In genomic region chr2:63776382-63776781, GRCh38 we compare ENCODE assay signal across 20 cellular contexts.
A peak's percentile ranks its signal among the peaks of the same experiment; 100 is the strongest.
DNase-seq lines count a peak whose midpoint lies in the region; ATAC-seq, FAIRE-seq and TF ChIP-seq lines count a peak whose summit lies in the region.
"Had no signal": no experiment of that assay in that cellular context is flagged by ENCODE, and none has a peak within 500 bp of the region (broad histone marks: within the 10 kb centered on the region; RNA-seq: fewer than 3 reads in every experiment).

No MANE protein-coding gene starts in this region.

- H3K36me3 ChIP-seq in HepG2 (replicated peaks in 1 of 2; ENCODE audit: control insufficient read depth in 1 of 2, insufficient read depth in 2 of 2, low read length in 2 of 2) = no peaks in the 10 kb centered on the region
- H3K36me3 ChIP-seq in right lobe of liver = no peaks in the 10 kb centered on the region
- no peaks in the 10 kb centered on the region for H3K36me3 ChIP-seq in mucosa of descending colon (ENCODE audit: low read depth)
- H3K36me3 ChIP-seq in transverse colon = no peaks in the 10 kb centered on the region
- no peaks in the 10 kb centered on the region for H3K36me3 ChIP-seq in WERI-Rb-1
- H3K36me3 ChIP-seq: BLaER1 treated with 17β-estradiol and CSF1 and Interleukin-3, amounts not matched to agents 10 nM and 100 nM had no signal

- in situ Hi-C loops in HepG2 (cut with HindIII; ENCODE audit: extremely low pct_ligation_motif_present, low pct_unique_long_range_greater_than_20kb) (no loop called here), transverse colon (cut with MboI; ENCODE audit: low pct_ligation_motif_present in 1 of 4, low pct_unique_long_range_greater_than_20kb in 1 of 4, low sequenced_read_pairs in 3 of 4) (no loop called here)

- peak; percentile 32 for DNase-seq in HepG2 (ENCODE audit: low spot score)
- no peak for DNase-seq in right lobe of liver
- DNase-seq in mucosa of descending colon = peak in 2 of 3 donors; percentile 24 to 35
- DNase-seq in transverse colon = peak; percentile 16
- DNase-seq in UCSD-AML1 (lab: John Stamatoyannopoulos, UW; ENCODE audit: unreplicated experiment) = no peak
- DNase-seq in WERI-Rb-1 = no peak
- DNase-seq: AML-193; Caco-2; Calu3; CD4-positive, alpha-beta T cell; CD8-positive, alpha-beta T cell; DMS79 treated with DMSO at 0.1 percent for 48 hours; GF-D8 had no signal

- H3K79me2 ChIP-seq in HepG2 (ENCODE audit: insufficient read depth, low read length) = no peaks in the 10 kb centered on the region

- no peak overlapping the region for H3K27ac ChIP-seq in HepG2 (ENCODE audit: extremely low read length, insufficient read depth, low read length)
- no peak overlapping the region for H3K27ac ChIP-seq in right lobe of liver
- peak overlapping the region; percentile 66 to 77 (median 72) for H3K27ac ChIP-seq in transverse colon
- no peak overlapping the region for H3K27ac ChIP-seq in WERI-Rb-1
- H3K27ac ChIP-seq: 22Rv1; A549; BLaER1 treated with 17β-estradiol and CSF1 and Interleukin-3, amounts not matched to agents 10 nM and 100 nM; C4-2B had no signal

- TF ChIP-seq CTCF in HepG2 (CRISPR knock-in tag; IDR thresholded peaks at IDR 0.05) (no peak), right lobe of liver (IDR thresholded peaks at IDR 0.05) (no peak), mucosa of descending colon (IDR thresholded peaks at IDR 0.05) (no peak), transverse colon (IDR thresholded peaks at IDR 0.05) (no peak), WERI-Rb-1 (IDR thresholded peaks at IDR 0.05; ENCODE audit: low read depth, low read length) (no peak)

- H3K4me2 ChIP-seq in HepG2 (ENCODE audit: low read depth, low read length) = no peak overlapping the region
- H3K4me2 ChIP-seq: A549; BLaER1 treated with 17β-estradiol and CSF1 and Interleukin-3, amounts not matched to agents 10 nM and 100 nM had no signal

- no peak for TF ChIP-seq RAD21 in HepG2 (CRISPR knock-in tag; IDR thresholded peaks at IDR 0.05)

- POLR2A ChIA-PET in HepG2 (lab: Yijun Ruan, JAX) = interaction anchor here (1.1 kb wide), 1 partner anchor 65 kb away, joined by 3 read pairs; the partner anchor contains the start of gene UGP2

- TF ChIP-seq EP300 in HepG2 (IDR thresholded peaks at IDR 0.05; ENCODE audit: low read depth in 2 of 2, low read length in 2 of 2) (no peak), HepG2 (CRISPR knock-in tag; IDR thresholded peaks at IDR 0.05; ENCODE audit: borderline replicate concordance) (no peak), transverse colon (IDR thresholded peaks at IDR 0.05; ENCODE audit: low read depth) (no peak)

- BruUV-seq in HepG2 (replicated peaks; lab: Mats Ljungman, UMichigan) = no TSS peak

- intact Hi-C loops in HepG2 (cut with micrococcal nuclease; ENCODE audit: unreplicated experiment) = no loop called here
- intact Hi-C loops in right lobe of liver (cut with DNase I) = no loop called here
- intact Hi-C loops in mucosa of descending colon (cut with DNase I, micrococcal nuclease) = no loop called here
- intact Hi-C loops in transverse colon (cut with DNase I; ENCODE audit: low total_unique reads) = no loop called here

- H3K27me3 ChIP-seq in HepG2 (ENCODE audit: control insufficient read depth in 1 of 2, insufficient read depth in 2 of 2, low read length in 2 of 2) = no peaks in the 10 kb centered on the region
- no peaks in the 10 kb centered on the region for H3K27me3 ChIP-seq in right lobe of liver
- H3K27me3 ChIP-seq in transverse colon = no peaks in the 10 kb centered on the region
- no peaks in the 10 kb centered on the region for H3K27me3 ChIP-seq in WERI-Rb-1 (ENCODE audit: insufficient read depth, low read depth, severe bottlenecking)
- H3K27me3 ChIP-seq: BLaER1 treated with 17β-estradiol and CSF1 and Interleukin-3, amounts not matched to agents 10 nM and 100 nM had no signal

- H3K9me3 ChIP-seq in HepG2 (ENCODE audit: low read length) = no peaks in the 10 kb centered on the region
- no peaks in the 10 kb centered on the region for H3K9me3 ChIP-seq in right lobe of liver
- no peaks in the 10 kb centered on the region for H3K9me3 ChIP-seq in mucosa of descending colon
- H3K9me3 ChIP-seq in transverse colon = peaks cover 0 to 2% of the 10 kb centered on the region in 2 donors
- H3K9me3 ChIP-seq in WERI-Rb-1 (ENCODE audit: severe bottlenecking) = no peaks in the 10 kb centered on the region
- H3K9me3 ChIP-seq: A549; BLaER1 treated with 17β-estradiol and CSF1 and Interleukin-3, amounts not matched to agents 10 nM and 100 nM; Caco-2 had no signal

- ATAC-seq in HepG2 (no peak), right lobe of liver (no peak), mucosa of descending colon (peak; percentile 54)
- ATAC-seq: A549; CD8-positive, alpha-beta T cell had no signal

- FAIRE-seq in HepG2 (lab: Jason Lieb, UNC) = no peak
- FAIRE-seq: D721Med, GM12891, GM19239 had no signal

- peaks cover 13% of the 10 kb centered on the region; the same call in 1 of the 2 replicates for H3K4me1 ChIP-seq in HepG2 (ENCODE audit: insufficient read depth, low read length)
- H3K4me1 ChIP-seq in right lobe of liver = no peaks in the 10 kb centered on the region
- peaks cover 18% of the 10 kb centered on the region for H3K4me1 ChIP-seq in mucosa of descending colon (ENCODE audit: low read depth)
- peaks cover 0 to 47% (median 15%) of the 10 kb centered on the region in 4 donors for H3K4me1 ChIP-seq in transverse colon
- H3K4me1 ChIP-seq: A549, Caco-2 had no signal

- 21% methylated on average over 2 of the region's 2 CpGs for WGBS in HepG2 (ENCODE audit: low lambda C conversion rate)
- 81% methylated on average over 2 of the region's 2 CpGs for WGBS in right lobe of liver (ENCODE audit: insufficient coverage, low coverage, low lambda C conversion rate, missing lambda C conversion rate)
- WGBS in transverse colon (ENCODE audit: low coverage in 1 of 2), 2 donors = 72% methylated on average over 2 of the region's 2 CpGs; no CpG with 5 or more reads in 1 of the 2 donors

- H3K4me3 ChIP-seq in HepG2 (replicated peaks in 1 of 3; ENCODE audit: insufficient read depth in 1 of 3, low read depth in 2 of 3, low read length in 3 of 3) (no peak overlapping the region), right lobe of liver (no peak overlapping the region), mucosa of descending colon (no peak overlapping the region), transverse colon (no peak overlapping the region), WERI-Rb-1 (ENCODE audit: low read depth, low read length) (no peak overlapping the region)
- H3K4me3 ChIP-seq: A549; BLaER1 treated with 17β-estradiol and CSF1 and Interleukin-3, amounts not matched to agents 10 nM and 100 nM had no signal

- H4K20me1 ChIP-seq in HepG2 (ENCODE audit: insufficient read depth, low read length) = no peaks in the 10 kb centered on the region
- H4K20me1 ChIP-seq: BLaER1 treated with 17β-estradiol and CSF1 and Interleukin-3, amounts not matched to agents 10 nM and 100 nM had no signal

- CTCF ChIA-PET in HepG2 (lab: Yijun Ruan, JAX; ENCODE audit: low intra/inter-chr PET ratio, low total read pairs) = no interaction called here

- no peak overlapping the region for H2AFZ ChIP-seq in HepG2 (ENCODE audit: low read length)

- no peak for TF ChIP-seq POLR2A in HepG2 (IDR thresholded peaks at IDR 0.05; ENCODE audit: insufficient read depth in 1 of 2, low read depth in 2 of 2, low read length in 2 of 2)
- TF ChIP-seq POLR2A in right lobe of liver (IDR thresholded peaks at IDR 0.05) = no peak
- TF ChIP-seq POLR2A in transverse colon (IDR thresholded peaks at IDR 0.05) = no peak

- no peak overlapping the region for H3K9ac ChIP-seq in HepG2 (ENCODE audit: insufficient read depth, low read depth, low read length)
- H3K9ac ChIP-seq: BLaER1 treated with 17β-estradiol and CSF1 and Interleukin-3, amounts not matched to agents 10 nM and 100 nM had no signal

TF ChIP-seq in HepG2, 621 proteins besides CTCF, POLR2A, EP300 and RAD21 (continues in another document):
- TF ChIP-seq RARA (CRISPR knock-in tag; IDR thresholded peaks at IDR 0.05) (peak; percentile 27; the same call in 1 of the 2 replicates), AKAP8 (CRISPR knock-in tag; IDR thresholded peaks at IDR 0.05) (no peak), NFAT5 (CRISPR knock-in tag; IDR thresholded peaks at IDR 0.05) (no peak)

Comparison
In these comparisons a context has a peak if more than half of its experiments do, and no peak if none do; other contexts are left out.
1. DNase-seq: peak in HepG2 (single experiment), mucosa of descending colon (2 of 3) and transverse colon (single experiment); none in right lobe of liver (0 of 3), UCSD-AML1 (single experiment) and WERI-Rb-1 (single experiment).
2. H3K27ac ChIP-seq: peak in transverse colon (4 of 4); none in HepG2 (single experiment), right lobe of liver (0 of 3) and WERI-Rb-1 (single experiment).